Comparison of ENCODE assay signal across 1 cellular context in genomic region chr5:180494060-180494509, GRCh38.
A peak's percentile ranks its signal among the peaks of the same experiment; 100 is the strongest.
TF ChIP-seq lines count a peak whose summit lies in the region.

TSS of gene CNOT6 (plus strand) at chr5:180494379. CDS start at chr5:180529277, 34,898 bp downstream.

TF ChIP-seq in HepG2, 621 proteins besides CTCF, POLR2A, EP300 and RAD21 (continued from another document and continues in another):
- TF ChIP-seq ZNF224 (CRISPR knock-in tag; IDR thresholded peaks at IDR 0.05) (no peak), ZNF878 (CRISPR knock-in tag; IDR thresholded peaks at IDR 0.05) (no peak), HHEX (CRISPR knock-in tag; IDR thresholded peaks at IDR 0.05) (no peak), ZNF720 (CRISPR knock-in tag; IDR thresholded peaks at IDR 0.05) (no peak), JUND (CRISPR knock-in tag; IDR thresholded peaks at IDR 0.05) (no peak), TEAD3 (CRISPR knock-in tag; optimal IDR thresholded peaks at IDR 0.05; ENCODE audit: borderline replicate concordance) (peak; percentile 89), NCOA1 (CRISPR knock-in tag; IDR thresholded peaks at IDR 0.05) (no peak), TOE1 (CRISPR knock-in tag; IDR thresholded peaks at IDR 0.05) (no peak), BATF2 (CRISPR knock-in tag; IDR thresholded peaks at IDR 0.05) (no peak), GATAD1 (CRISPR knock-in tag; IDR thresholded peaks at IDR 0.05) (peak; percentile 72), HNF1A (IDR thresholded peaks at IDR 0.05; ENCODE audit: low read depth) (no peak), HNF1A (CRISPR knock-in tag; IDR thresholded peaks at IDR 0.05; ENCODE audit: borderline replicate concordance) (no peak), TRAFD1 (CRISPR knock-in tag; IDR thresholded peaks at IDR 0.05; ENCODE audit: borderline replicate concordance) (no peak), CEBPG (CRISPR knock-in tag; IDR thresholded peaks at IDR 0.05) (no peak), SMARCC2 (IDR thresholded peaks at IDR 0.05) (no peak), ZNF629 (CRISPR knock-in tag; conservative IDR thresholded peaks at IDR 0.05) (no peak; the same call in 1 of the 2 replicates), EED (CRISPR knock-in tag; IDR thresholded peaks at IDR 0.05) (no peak), ZNF17 (CRISPR knock-in tag; IDR thresholded peaks at IDR 0.05) (no peak), NCOA2 (CRISPR knock-in tag; IDR thresholded peaks at IDR 0.05) (no peak; the same call in 1 of the 2 replicates), RNF2 (conservative IDR thresholded peaks at IDR 0.05; ENCODE audit: low read depth) (no peak), NFIB (CRISPR knock-in tag; IDR thresholded peaks at IDR 0.05; ENCODE audit: borderline replicate concordance) (no peak), HNRNPL (IDR thresholded peaks at IDR 0.05; ENCODE audit: low read depth, low read length) (no peak), ZSCAN5A (CRISPR knock-in tag; IDR thresholded peaks at IDR 0.05; ENCODE audit: borderline replicate concordance) (no peak), ARID4A (CRISPR knock-in tag; IDR thresholded peaks at IDR 0.05; ENCODE audit: borderline replicate concordance) (peak; percentile 45; the same call in 1 of the 2 replicates), GRHL1 (CRISPR knock-in tag; conservative IDR thresholded peaks at IDR 0.05) (no peak), TBX3 (IDR thresholded peaks at IDR 0.05; ENCODE audit: borderline replicate concordance) (no peak), RFXANK (CRISPR knock-in tag; IDR thresholded peaks at IDR 0.05) (no peak), ZNF263 (CRISPR knock-in tag; IDR thresholded peaks at IDR 0.05) (no peak), PAF1 (CRISPR knock-in tag; IDR thresholded peaks at IDR 0.05) (no peak), NCOR1 (IDR thresholded peaks at IDR 0.05; ENCODE audit: borderline replicate concordance, low read length) (no peak), STAT6 (CRISPR knock-in tag; IDR thresholded peaks at IDR 0.05; ENCODE audit: borderline replicate concordance) (no peak), TFE3 (CRISPR knock-in tag; IDR thresholded peaks at IDR 0.05) (no peak), ZFAT (CRISPR knock-in tag; conservative IDR thresholded peaks at IDR 0.05) (no peak), MTF2 (CRISPR knock-in tag; IDR thresholded peaks at IDR 0.05; ENCODE audit: borderline replicate concordance) (no peak), ZNF546 (CRISPR knock-in tag; conservative IDR thresholded peaks at IDR 0.05) (no peak), WIZ (CRISPR knock-in tag; IDR thresholded peaks at IDR 0.05) (no peak), GLMP (CRISPR knock-in tag; IDR thresholded peaks at IDR 0.05; ENCODE audit: borderline replicate concordance) (no peak), NR2F2 (IDR thresholded peaks at IDR 0.05; ENCODE audit: borderline replicate concordance, low read depth) (no peak), RBM39 (IDR thresholded peaks at IDR 0.05; ENCODE audit: low read depth, low read length, poor library complexity, severe bottlenecking) (no peak), ZBTB25 (CRISPR knock-in tag; IDR thresholded peaks at IDR 0.05) (peak; percentile 93; the same call in 1 of the 2 replicates)
